Comparison of ENCODE assay signal across 8 cellular contexts in genomic region chr2:200861617-200862016, GRCh38. TPM values are rescaled to one million over a fixed set of nuclear protein-coding genes. Genes with fewer than 3 reads are reported as not detected.
DNase-seq lines count a peak whose midpoint lies in the region; ATAC-seq, FAIRE-seq and TF ChIP-seq lines count a peak whose summit lies in the region.

No MANE protein-coding gene starts in this region.

- H3K36me3 ChIP-seq in adrenal gland (replicated peaks in 1 of 2) (peaks cover 0 to 33% of the 10 kb centered on the region in 2 donors), HepG2 (replicated peaks in 1 of 2; ENCODE audit: control insufficient read depth in 1 of 2, insufficient read depth in 2 of 2, low read length in 2 of 2) (peaks cover 12 to 46% of the 10 kb centered on the region in 2 experiments), testis (ENCODE audit: low read depth, missing control alignments) (no peaks in the 10 kb centered on the region)

- peak overlapping the region; percentile 83 for H3K4me2 ChIP-seq in HepG2 (ENCODE audit: low read depth, low read length)

- H3K27ac ChIP-seq in adrenal gland = peak overlapping the region in 4 of 5 donors; percentile 9 to 100 (median 100)
- H3K27ac ChIP-seq in HepG2 (ENCODE audit: extremely low read length, insufficient read depth, low read length) = peak overlapping the region; percentile 7
- H3K27ac ChIP-seq in testis = peak overlapping the region; percentile 100

- peaks cover 78% of the 10 kb centered on the region for H3K79me2 ChIP-seq in HepG2 (ENCODE audit: insufficient read depth, low read length)

- intact Hi-C loops in adrenal gland (cut with DNase I) = loop anchor here in 1 of 2 donors (5.0 kb wide), 1 partner anchor 44 kb away; no protein-coding TSS in a partner anchor
- intact Hi-C loops in HepG2 (cut with micrococcal nuclease; ENCODE audit: unreplicated experiment) = loop anchor here (2.0 to 5.0 kb wide), 2 partner anchors 34 to 49 kb away; no protein-coding TSS in a partner anchor
- intact Hi-C loops in testis (cut with DNase I; ENCODE audit: low total_unique reads) = no loop called here

- CTCF ChIA-PET in activated CD4-positive, alpha-beta T cell treated with anti-CD3 and anti-CD28 coated beads, Interleukin-2, amount 10 ng/mL, durations not matched to agents 7 days and 5 days (lab: Charles Lee) = interaction anchor here (0.7 to 1.1 kb wide), 4 partner anchors 31 to 370 kb away, joined by 3 to 5 read pairs (median 4); no protein-coding TSS in a partner anchor
- CTCF ChIA-PET in HepG2 (lab: Yijun Ruan, JAX; ENCODE audit: low intra/inter-chr PET ratio, low total read pairs) = no interaction called here

- 0 to 9% (median 5%) methylated on average over 4 of the region's 4 CpGs for WGBS in adrenal gland, 4 donors
- 51% methylated on average over 4 of the region's 4 CpGs for WGBS in HepG2 (ENCODE audit: low lambda C conversion rate)
- 4 to 8% methylated on average over 4 of the region's 4 CpGs for WGBS in testis, 2 donors

- TF ChIP-seq POLR2A in adrenal gland (IDR thresholded peaks at IDR 0.05) = no peak
- no peak for TF ChIP-seq POLR2A in HepG2 (IDR thresholded peaks at IDR 0.05; ENCODE audit: insufficient read depth in 1 of 2, low read depth in 2 of 2, low read length in 2 of 2)
- TF ChIP-seq POLR2A in testis (IDR thresholded peaks at IDR 0.05) = no peak

- peaks cover 49% of the 10 kb centered on the region for H3K4me1 Mint-ChIP-seq in activated CD4-positive, alpha-beta T cell treated with anti-CD3 and anti-CD28 coated beads, Interleukin-2, amount 10 ng/mL, durations not matched to agents 7 days and 5 days

- TF ChIP-seq RAD21 in HepG2 (CRISPR knock-in tag; IDR thresholded peaks at IDR 0.05) = no peak

- H3K9me3 ChIP-seq in adrenal gland (replicated peaks in 1 of 3) (no peaks in the 10 kb centered on the region), HepG2 (ENCODE audit: low read length) (no peaks in the 10 kb centered on the region), testis (no peaks in the 10 kb centered on the region)

- no peaks in the 10 kb centered on the region for H3K27me3 ChIP-seq in adrenal gland
- H3K27me3 ChIP-seq in HepG2 (ENCODE audit: control insufficient read depth in 1 of 2, insufficient read depth in 2 of 2, low read length in 2 of 2) = no peaks in the 10 kb centered on the region; a peak in 1 of 5 replicates
- H3K27me3 ChIP-seq in testis = no peaks in the 10 kb centered on the region

- in situ Hi-C loops in HepG2 (cut with HindIII; ENCODE audit: extremely low pct_ligation_motif_present, low pct_unique_long_range_greater_than_20kb) = no loop called here

- no peak for FAIRE-seq in HepG2 (lab: Jason Lieb, UNC)

- TF ChIP-seq EP300 in HepG2 (IDR thresholded peaks at IDR 0.05; ENCODE audit: low read depth in 2 of 2, low read length in 2 of 2) (no peak), HepG2 (CRISPR knock-in tag; IDR thresholded peaks at IDR 0.05; ENCODE audit: borderline replicate concordance) (no peak)

- peak overlapping the region; percentile 100 for H3K9ac ChIP-seq in HepG2 (ENCODE audit: insufficient read depth, low read depth, low read length)

- no TSS peak for BruUV-seq in HepG2 (replicated peaks; lab: Mats Ljungman, UMichigan)

- peak overlapping the region; percentile 90 for H3K4me3 Mint-ChIP-seq in activated CD4-positive, alpha-beta T cell treated with anti-CD3 and anti-CD28 coated beads, Interleukin-2, amount 10 ng/mL, durations not matched to agents 7 days and 5 days

- H3K4me3 ChIP-seq in adrenal gland (peak overlapping the region in 2 of 4 donors; percentile 92 to 95), HepG2 (replicated peaks in 1 of 3; ENCODE audit: insufficient read depth in 1 of 3, low read depth in 2 of 3, low read length in 3 of 3) (peak overlapping the region; percentile 67 to 99 (median 91); a peak in 5 of 6 replicates), testis (peak overlapping the region; percentile 97 to 100)

- peaks cover 39 to 54% of the 10 kb centered on the region in 2 donors for H3K4me1 ChIP-seq in adrenal gland (replicated peaks in 1 of 2)
- peaks cover 53% of the 10 kb centered on the region for H3K4me1 ChIP-seq in HepG2 (ENCODE audit: insufficient read depth, low read length)
- H3K4me1 ChIP-seq in testis = peaks cover 19% of the 10 kb centered on the region

- POLR2A ChIA-PET in activated CD4-positive, alpha-beta T cell treated with anti-CD3 and anti-CD28 coated beads, Interleukin-2, amount 10 ng/mL, durations not matched to agents 7 days and 5 days (lab: Charles Lee) = no interaction called here
- POLR2A ChIA-PET in HepG2 (lab: Yijun Ruan, JAX) = interaction anchor here (1.6 kb wide), 1 partner anchor 17 kb away, joined by 7 read pairs; no protein-coding TSS in a partner anchor

- TF ChIP-seq CTCF in adrenal gland (IDR thresholded peaks at IDR 0.05) (no peak), HepG2 (CRISPR knock-in tag; IDR thresholded peaks at IDR 0.05) (no peak), testis (IDR thresholded peaks at IDR 0.05) (no peak)

- peaks cover 70% of the 10 kb centered on the region for H3K36me3 Mint-ChIP-seq in activated CD4-positive, alpha-beta T cell treated with anti-CD3 and anti-CD28 coated beads, Interleukin-2, amount 10 ng/mL, durations not matched to agents 7 days and 5 days (ENCODE audit: low read depth)

- no peaks in the 10 kb centered on the region for H3K27me3 Mint-ChIP-seq in activated CD4-positive, alpha-beta T cell treated with anti-CD3 and anti-CD28 coated beads, Interleukin-2, amount 10 ng/mL, durations not matched to agents 7 days and 5 days

- no peak for ATAC-seq in HepG2

- H2AFZ ChIP-seq in HepG2 (ENCODE audit: low read length) = no peak overlapping the region

- no peaks in the 10 kb centered on the region for H3K9me3 Mint-ChIP-seq in activated CD4-positive, alpha-beta T cell treated with anti-CD3 and anti-CD28 coated beads, Interleukin-2, amount 10 ng/mL, durations not matched to agents 7 days and 5 days

- DNase-seq in activated CD4-positive, alpha-beta T cell treated with anti-CD3 and anti-CD28 coated beads, Interleukin-2, amount 10 ng/mL, durations not matched to agents 7 days and 5 days = no peak
- DNase-seq in activated CD4-positive, alpha-beta T cell treated with anti-CD3 and anti-CD28 coated beads for 4 hours = no peak
- no peak for DNase-seq in adrenal gland
- DNase-seq in HepG2 (ENCODE audit: low spot score) = no peak
- DNase-seq in testis = no peak
- no peak for DNase-seq in MV-4-11 (lab: John Stamatoyannopoulos, UW)
- no peak for DNase-seq in SW480 (ENCODE audit: low spot score)
- DNase-seq in retina = no peak

- H4K20me1 ChIP-seq in HepG2 (ENCODE audit: insufficient read depth, low read length) = peaks cover 65% of the 10 kb centered on the region

- H3K27ac Mint-ChIP-seq in activated CD4-positive, alpha-beta T cell treated with anti-CD3 and anti-CD28 coated beads, Interleukin-2, amount 10 ng/mL, durations not matched to agents 7 days and 5 days = peak overlapping the region; percentile 100

RNA-seq across cellular contexts. Expression of gene CLK1, which starts 2.8 kb away (rescaled TPM):
- 100 to 1,000 TPM; 120 to 142 TPM for total RNA-seq in activated CD4-positive, alpha-beta T cell treated with anti-CD3 and anti-CD28 coated beads, Interleukin-2, amount 10 ng/mL, durations not matched to agents 7 days and 5 days
- total RNA-seq in adrenal gland (100 to 1,000 TPM in 2 of 8 donors, 10 to 100 TPM in 6; 34.4 to 151 (median 77.2) TPM), HepG2 (2016; rRNA removed; fragmentation: Illumina TruSeq; extraction: Trizol) (35.2 and 66.6 TPM in 2 replicates), testis (100 to 1,000 TPM; 107 to 117 TPM)
- polyA plus RNA-seq in adrenal gland (1,000 to 10,000 TPM in 1 of 3 donors, 100 to 1,000 TPM in 1, 10 to 100 TPM in 1; 77.2 to 2,325 (median 626) TPM), HepG2 (2011; rRNA removed) (82.4 and 101 TPM in 2 replicates), testis (ENCODE audit: insufficient read depth, low read depth, low replicate concordance) (62.7 TPM)
- 24.5 and 24.8 TPM in 2 replicates for total RNA-seq in HepG2 (2016; cell fraction: cytosol; rRNA removed; fragmentation: Illumina TruSeq; extraction: Trizol; ENCODE audit: low read depth)
- total RNA-seq in HepG2 (2016; cell fraction: insoluble cytoplasmic fraction; rRNA removed; fragmentation: Illumina TruSeq; extraction: Trizol) = 38.2 and 62.5 TPM in 2 replicates
- total RNA-seq in HepG2 (2016; cell fraction: membrane; rRNA removed; fragmentation: Illumina TruSeq; extraction: Trizol) = 27.1 and 28.3 TPM in 2 replicates
- 117 and 137 TPM in 2 replicates for total RNA-seq in HepG2 (2016; cell fraction: nucleus; rRNA removed; fragmentation: Illumina TruSeq; extraction: Trizol)
- polyA plus RNA-seq in HepG2 (2011; cell fraction: cytosol; rRNA removed) = 18.7 and 25.0 TPM in 2 replicates
- polyA plus RNA-seq in HepG2 (2011; cell fraction: nucleus; rRNA removed) = 155 and 182 TPM in 2 replicates
- 136 and 141 TPM in 2 replicates for polyA plus RNA-seq in HepG2 (2012)
- 8.7 and 11.4 TPM in 2 replicates for polyA plus RNA-seq in HepG2 (2016; cell fraction: cytosol; fragmentation: Illumina TruSeq; extraction: Trizol; ENCODE audit: low read depth)
- polyA plus RNA-seq in HepG2 (2016; cell fraction: insoluble cytoplasmic fraction; fragmentation: Illumina TruSeq; extraction: Trizol; ENCODE audit: low read depth) = 24.0 and 27.5 TPM in 2 replicates
- polyA plus RNA-seq in HepG2 (2016; cell fraction: membrane; fragmentation: Illumina TruSeq; extraction: Trizol; ENCODE audit: low read depth) = 9.9 and 12.7 TPM in 2 replicates
- 168 and 170 TPM in 2 replicates for polyA plus RNA-seq in HepG2 (2016; cell fraction: nucleus; fragmentation: Illumina TruSeq; extraction: Trizol; ENCODE audit: insufficient read depth, low read depth)
- polyA minus RNA-seq in HepG2 (2011; rRNA and poly(A)+ RNA removed; ENCODE audit: low replicate concordance) = 12.6 and 13.7 TPM in 2 replicates
- polyA minus RNA-seq in HepG2 (2011; cell fraction: cytosol; rRNA and poly(A)+ RNA removed) = 20.6 and 23.8 TPM in 2 replicates
- 238 and 270 TPM in 2 replicates for polyA minus RNA-seq in HepG2 (2011; cell fraction: nucleus; rRNA and poly(A)+ RNA removed)

RNA-seq across cellular contexts. Expression of gene PPIL3, which starts 27.3 kb away (rescaled TPM):
- total RNA-seq in activated CD4-positive, alpha-beta T cell treated with anti-CD3 and anti-CD28 coated beads, Interleukin-2, amount 10 ng/mL, durations not matched to agents 7 days and 5 days = 10 to 100 TPM; 42.6 to 47.7 TPM
- total RNA-seq in adrenal gland (100 to 1,000 TPM in 1 of 8 donors, 10 to 100 TPM in 7; 13.2 to 186 (median 28.5) TPM), HepG2 (2016; rRNA removed; fragmentation: Illumina TruSeq; extraction: Trizol) (98.7 and 126 TPM in 2 replicates), testis (10 to 100 TPM; 37.0 to 44.7 TPM)
- polyA plus RNA-seq in adrenal gland (10 to 100 TPM; 32.3 to 53.3 (median 34.0) TPM), HepG2 (2011; rRNA removed) (81.8 and 107 TPM in 2 replicates), testis (ENCODE audit: insufficient read depth, low read depth, low replicate concordance) (50.2 TPM)
- 48.4 and 52.9 TPM in 2 replicates for total RNA-seq in HepG2 (2016; cell fraction: cytosol; rRNA removed; fragmentation: Illumina TruSeq; extraction: Trizol; ENCODE audit: low read depth)
- 84.1 and 125 TPM in 2 replicates for total RNA-seq in HepG2 (2016; cell fraction: insoluble cytoplasmic fraction; rRNA removed; fragmentation: Illumina TruSeq; extraction: Trizol)
- 78.2 and 94.7 TPM in 2 replicates for total RNA-seq in HepG2 (2016; cell fraction: membrane; rRNA removed; fragmentation: Illumina TruSeq; extraction: Trizol)
- 47.6 and 50.4 TPM in 2 replicates for total RNA-seq in HepG2 (2016; cell fraction: nucleus; rRNA removed; fragmentation: Illumina TruSeq; extraction: Trizol)
- polyA plus RNA-seq in HepG2 (2011; cell fraction: cytosol; rRNA removed) = 53.4 and 68.3 TPM in 2 replicates
- 46.2 and 54.3 TPM in 2 replicates for polyA plus RNA-seq in HepG2 (2011; cell fraction: nucleus; rRNA removed)
- 102 and 132 TPM in 2 replicates for polyA plus RNA-seq in HepG2 (2012)
- polyA plus RNA-seq in HepG2 (2016; cell fraction: cytosol; fragmentation: Illumina TruSeq; extraction: Trizol; ENCODE audit: low read depth) = 46.7 and 53.3 TPM in 2 replicates
- 143 and 147 TPM in 2 replicates for polyA plus RNA-seq in HepG2 (2016; cell fraction: insoluble cytoplasmic fraction; fragmentation: Illumina TruSeq; extraction: Trizol; ENCODE audit: low read depth)
- 79.9 and 84.5 TPM in 2 replicates for polyA plus RNA-seq in HepG2 (2016; cell fraction: membrane; fragmentation: Illumina TruSeq; extraction: Trizol; ENCODE audit: low read depth)
- polyA plus RNA-seq in HepG2 (2016; cell fraction: nucleus; fragmentation: Illumina TruSeq; extraction: Trizol; ENCODE audit: insufficient read depth, low read depth) = 90.6 and 109 TPM in 2 replicates
- polyA minus RNA-seq in HepG2 (2011; rRNA and poly(A)+ RNA removed; ENCODE audit: low replicate concordance) = 13.9 and 16.0 TPM in 2 replicates
- polyA minus RNA-seq in HepG2 (2011; cell fraction: cytosol; rRNA and poly(A)+ RNA removed) = 25.3 and 29.8 TPM in 2 replicates
- polyA minus RNA-seq in HepG2 (2011; cell fraction: nucleus; rRNA and poly(A)+ RNA removed) = 35.9 and 56.9 TPM in 2 replicates

RNA-seq across cellular contexts. Expression of gene NIF3L1, which starts 27.6 kb away (rescaled TPM):
- total RNA-seq in activated CD4-positive, alpha-beta T cell treated with anti-CD3 and anti-CD28 coated beads, Interleukin-2, amount 10 ng/mL, durations not matched to agents 7 days and 5 days = 10 to 100 TPM; 32.5 to 37.1 TPM
- total RNA-seq in adrenal gland = 10 to 100 TPM; 10.1 to 35.5 (median 24.7) TPM
- 10 to 100 TPM; 15.8 to 60.1 (median 17.0) TPM for polyA plus RNA-seq in adrenal gland
- 67.9 and 98.5 TPM in 2 replicates for total RNA-seq in HepG2 (2016; rRNA removed; fragmentation: Illumina TruSeq; extraction: Trizol)
- total RNA-seq in HepG2 (2016; cell fraction: cytosol; rRNA removed; fragmentation: Illumina TruSeq; extraction: Trizol; ENCODE audit: low read depth) = 23.3 and 24.5 TPM in 2 replicates
- 69.4 and 101 TPM in 2 replicates for total RNA-seq in HepG2 (2016; cell fraction: insoluble cytoplasmic fraction; rRNA removed; fragmentation: Illumina TruSeq; extraction: Trizol)
- total RNA-seq in HepG2 (2016; cell fraction: membrane; rRNA removed; fragmentation: Illumina TruSeq; extraction: Trizol) = 38.9 and 41.8 TPM in 2 replicates
- total RNA-seq in HepG2 (2016; cell fraction: nucleus; rRNA removed; fragmentation: Illumina TruSeq; extraction: Trizol) = 33.1 and 39.6 TPM in 2 replicates
- polyA plus RNA-seq in HepG2 (2011; rRNA removed) = 55.1 and 75.2 TPM in 2 replicates
- polyA plus RNA-seq in HepG2 (2011; cell fraction: cytosol; rRNA removed) = 54.9 and 60.1 TPM in 2 replicates
- polyA plus RNA-seq in HepG2 (2011; cell fraction: nucleus; rRNA removed) = 40.7 and 44.2 TPM in 2 replicates
- polyA plus RNA-seq in HepG2 (2012) = 21.5 and 30.3 TPM in 2 replicates
- polyA plus RNA-seq in HepG2 (2016; cell fraction: cytosol; fragmentation: Illumina TruSeq; extraction: Trizol; ENCODE audit: low read depth) = 8.6 and 9.7 TPM in 2 replicates
- polyA plus RNA-seq in HepG2 (2016; cell fraction: insoluble cytoplasmic fraction; fragmentation: Illumina TruSeq; extraction: Trizol; ENCODE audit: low read depth) = 84.9 and 85.4 TPM in 2 replicates
- polyA plus RNA-seq in HepG2 (2016; cell fraction: membrane; fragmentation: Illumina TruSeq; extraction: Trizol; ENCODE audit: low read depth) = 16.6 and 16.7 TPM in 2 replicates
- polyA plus RNA-seq in HepG2 (2016; cell fraction: nucleus; fragmentation: Illumina TruSeq; extraction: Trizol; ENCODE audit: insufficient read depth, low read depth) = 50.4 and 53.5 TPM in 2 replicates
- 57.1 and 72.0 TPM in 2 replicates for polyA minus RNA-seq in HepG2 (2011; rRNA and poly(A)+ RNA removed; ENCODE audit: low replicate concordance)
- polyA minus RNA-seq in HepG2 (2011; cell fraction: cytosol; rRNA and poly(A)+ RNA removed) = 24.0 and 28.5 TPM in 2 replicates
- polyA minus RNA-seq in HepG2 (2011; cell fraction: nucleus; rRNA and poly(A)+ RNA removed) = 33.3 and 35.7 TPM in 2 replicates
- total RNA-seq in testis = 10 to 100 TPM; 36.1 to 45.9 TPM
- 36.1 TPM for polyA plus RNA-seq in testis (ENCODE audit: insufficient read depth, low read depth, low replicate concordance)

RNA-seq across cellular contexts. Expression of gene BZW1, which starts 49.9 kb away (rescaled TPM):
- total RNA-seq in activated CD4-positive, alpha-beta T cell treated with anti-CD3 and anti-CD28 coated beads, Interleukin-2, amount 10 ng/mL, durations not matched to agents 7 days and 5 days = 100 to 1,000 TPM; 201 to 214 TPM
- total RNA-seq in adrenal gland = 100 to 1,000 TPM in 7 of 8 donors, 10 to 100 TPM in 1; 98.6 to 631 (median 193) TPM
- polyA plus RNA-seq in adrenal gland = 100 to 1,000 TPM in 1 of 3 donors, 10 to 100 TPM in 2; 28.4 to 511 (median 30.2) TPM
- total RNA-seq in HepG2 (2016; rRNA removed; fragmentation: Illumina TruSeq; extraction: Trizol) = 384 and 709 TPM in 2 replicates
- total RNA-seq in HepG2 (2016; cell fraction: cytosol; rRNA removed; fragmentation: Illumina TruSeq; extraction: Trizol; ENCODE audit: low read depth) = 49.4 and 52.0 TPM in 2 replicates
- total RNA-seq in HepG2 (2016; cell fraction: insoluble cytoplasmic fraction; rRNA removed; fragmentation: Illumina TruSeq; extraction: Trizol) = 384 and 712 TPM in 2 replicates
- 128 and 149 TPM in 2 replicates for total RNA-seq in HepG2 (2016; cell fraction: membrane; rRNA removed; fragmentation: Illumina TruSeq; extraction: Trizol)
- 204 and 212 TPM in 2 replicates for total RNA-seq in HepG2 (2016; cell fraction: nucleus; rRNA removed; fragmentation: Illumina TruSeq; extraction: Trizol)
- 102 and 106 TPM in 2 replicates for polyA plus RNA-seq in HepG2 (2011; rRNA removed)
- 66.0 and 86.9 TPM in 2 replicates for polyA plus RNA-seq in HepG2 (2011; cell fraction: cytosol; rRNA removed)
- polyA plus RNA-seq in HepG2 (2011; cell fraction: nucleus; rRNA removed) = 34.9 and 38.3 TPM in 2 replicates
- polyA plus RNA-seq in HepG2 (2012) = 149 and 200 TPM in 2 replicates
- 39.8 and 47.1 TPM in 2 replicates for polyA plus RNA-seq in HepG2 (2016; cell fraction: cytosol; fragmentation: Illumina TruSeq; extraction: Trizol; ENCODE audit: low read depth)
- polyA plus RNA-seq in HepG2 (2016; cell fraction: insoluble cytoplasmic fraction; fragmentation: Illumina TruSeq; extraction: Trizol; ENCODE audit: low read depth) = 442 and 506 TPM in 2 replicates
- 90.4 and 101 TPM in 2 replicates for polyA plus RNA-seq in HepG2 (2016; cell fraction: membrane; fragmentation: Illumina TruSeq; extraction: Trizol; ENCODE audit: low read depth)
- 131 and 143 TPM in 2 replicates for polyA plus RNA-seq in HepG2 (2016; cell fraction: nucleus; fragmentation: Illumina TruSeq; extraction: Trizol; ENCODE audit: insufficient read depth, low read depth)
- polyA minus RNA-seq in HepG2 (2011; rRNA and poly(A)+ RNA removed; ENCODE audit: low replicate concordance) = 198 and 668 TPM in 2 replicates
- polyA minus RNA-seq in HepG2 (2011; cell fraction: cytosol; rRNA and poly(A)+ RNA removed) = 190 and 223 TPM in 2 replicates
- 207 and 220 TPM in 2 replicates for polyA minus RNA-seq in HepG2 (2011; cell fraction: nucleus; rRNA and poly(A)+ RNA removed)
- total RNA-seq in testis = 100 to 1,000 TPM; 238 to 284 TPM
- 267 TPM for polyA plus RNA-seq in testis (ENCODE audit: insufficient read depth, low read depth, low replicate concordance)

Comparison
In these comparisons a context has a peak if more than half of its experiments do, and no peak if none do; other contexts are left out.
1. H3K27ac ChIP-seq: peak in every context shown above with its lines; median percentile 100 in testis; 100 in adrenal gland; 7 in HepG2.